27 cellular contexts compared by ENCODE assay signal in the genomic region with DNA sequence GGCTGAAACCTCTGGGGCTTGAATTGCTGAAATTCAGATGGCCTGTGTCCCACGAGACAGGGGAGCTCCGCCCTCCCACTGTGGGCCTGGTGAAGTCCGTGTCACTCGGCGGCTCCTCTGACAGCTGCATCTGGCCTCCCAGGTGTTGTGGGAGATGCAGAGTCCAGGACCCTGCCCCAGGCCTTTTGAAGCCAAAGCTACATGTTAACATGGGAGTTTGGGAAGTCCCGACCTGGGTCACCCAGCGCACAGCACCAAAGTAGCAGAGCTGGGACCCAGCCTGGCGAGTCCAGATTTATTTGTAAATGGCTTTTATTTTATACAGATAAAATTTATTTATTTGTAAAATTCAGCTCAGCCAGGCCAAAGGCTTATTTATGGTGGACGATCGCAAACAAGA. TPM values are rescaled to one million over a fixed set of nuclear protein-coding genes. Genes with fewer than 3 reads are reported as not detected.
"Had no signal": no experiment of that assay in that cellular context is flagged by ENCODE, and none has a peak within 500 bp of the region (broad histone marks: within the 10 kb centered on the region; RNA-seq: fewer than 3 reads in every experiment).

No MANE protein-coding gene starts in this region.

- H3K4me3 Mint-ChIP-seq: effector memory CD8-positive, alpha-beta T cell; immature natural killer cell; memory B cell; natural killer cell; stimulated activated effector memory CD8-positive, alpha-beta T cell treated with anti-CD3 and anti-CD28 coated beads, Interleukin-12 subunit alpha, Interleukin-12 subunit beta, amount 100 ng/mL, for 72 hours had no signal

- ATAC-seq: effector memory CD8-positive, alpha-beta T cell; left ventricle myocardium superior; natural killer cell; right lobe of liver; stimulated activated effector memory CD8-positive, alpha-beta T cell treated with anti-CD3 and anti-CD28 coated beads, Interleukin-12 subunit alpha, Interleukin-12 subunit beta, amount 100 ng/mL, for 72 hours had no signal

- H3K9me3 Mint-ChIP-seq: effector memory CD8-positive, alpha-beta T cell; immature natural killer cell; memory B cell; natural killer cell; stimulated activated effector memory CD8-positive, alpha-beta T cell treated with anti-CD3 and anti-CD28 coated beads, Interleukin-12 subunit alpha, Interleukin-12 subunit beta, amount 100 ng/mL, for 72 hours had no signal

- H3K36me3 ChIP-seq: ovary had no signal

- H3K27ac ChIP-seq: coronary artery, esophagus squamous epithelium, ovary, right lobe of liver, stomach, thyroid gland had no signal

- H3K4me3 ChIP-seq: coronary artery, esophagus squamous epithelium, lung, ovary, right lobe of liver, stomach, thyroid gland had no signal

- H3K4me1 ChIP-seq: esophagus squamous epithelium had no signal

- H3K9me3 ChIP-seq: esophagus squamous epithelium, ovary, right lobe of liver, stomach, thyroid gland had no signal

- DNase-seq: dermis blood vessel endothelial cell; effector memory CD8-positive, alpha-beta T cell; erythroblast; esophagus squamous epithelium; foreskin melanocyte; hypothalamus; immature natural killer cell; islet precursor cell; kidney glomerular epithelial cell; left ventricle myocardium superior; natural killer cell; occipital lobe; retina; right lobe of liver; stimulated activated CD4-positive, alpha-beta T cell treated with anti-CD3 and anti-CD28 coated beads, Interleukin-2, amount 100 ng/mL, for 24 hours; stimulated activated CD4-positive, alpha-beta T cell treated with anti-CD3 and anti-CD28 coated beads, Interleukin-4, amount 100 ng/mL, for 24 hours; stimulated activated naive CD4-positive, alpha-beta T cell treated with Interleukin-2 at 50 U/mL for 16 hours; stomach; thyroid gland; trophoblast cell had no signal

- H3K27me3 ChIP-seq: esophagus squamous epithelium, ovary, right lobe of liver, stomach, thyroid gland had no signal

- H3K27me3 Mint-ChIP-seq: effector memory CD8-positive, alpha-beta T cell; memory B cell had no signal

- H3K27ac Mint-ChIP-seq: effector memory CD8-positive, alpha-beta T cell; immature natural killer cell; memory B cell; natural killer cell; stimulated activated effector memory CD8-positive, alpha-beta T cell treated with anti-CD3 and anti-CD28 coated beads, Interleukin-12 subunit alpha, Interleukin-12 subunit beta, amount 100 ng/mL, for 72 hours had no signal

- FAIRE-seq: endometrium had no signal

RNA-seq across cellular contexts. Expression of a gene that starts 46.6 kb away (rescaled TPM):
- total RNA-seq: dermis blood vessel endothelial cell, left ventricle myocardium superior, skeletal muscle tissue had no signal
